ENCODE assay signal across 1 cellular context in genomic region chr17:48554412-48555090, GRCh38.
TF ChIP-seq lines count a peak whose summit lies in the region.

No MANE protein-coding gene starts in this region.

TF ChIP-seq in K562, 482 proteins besides CTCF, POLR2A, EP300 and RAD21:
- TF ChIP-seq ZBTB33 (CRISPR knock-in tag; IDR thresholded peaks at IDR 0.05) (peak; percentile 90), PURB (CRISPR knock-in tag; IDR thresholded peaks at IDR 0.05; ENCODE audit: low read depth) (no peak), POLR2G (IDR thresholded peaks at IDR 0.05; ENCODE audit: low read depth, low read length) (peak; percentile 62; the same call in 1 of the 2 replicates), AFF1 (IDR thresholded peaks at IDR 0.05; ENCODE audit: low read depth in 1 of 2, partially characterized antibody in 2 of 2) (no peak), HMGN3 (IDR thresholded peaks at IDR 0.05; ENCODE audit: borderline replicate concordance, extremely low read depth, insufficient read length, low read depth, low read length) (peak; percentile 45), RBFOX2 (IDR thresholded peaks at IDR 0.05; ENCODE audit: low read depth, low read length) (peak; percentile 54), CXXC5 (CRISPR knock-in tag; IDR thresholded peaks at IDR 0.05) (no peak), GTF2A2 (tag; IDR thresholded peaks at IDR 0.05) (0 out of 2 replicates have a peak, but pooled peaks have one; percentile 0), ZNF354B (CRISPR knock-in tag; IDR thresholded peaks at IDR 0.05) (no peak), KAT8 (IDR thresholded peaks at IDR 0.05; ENCODE audit: low read depth) (no peak), ETV6 (IDR thresholded peaks at IDR 0.05; ENCODE audit: borderline replicate concordance in 1 of 2, low read depth in 2 of 2, low read length in 1 of 2) (no peak), ETV6 (CRISPR knock-in tag; IDR thresholded peaks at IDR 0.05; ENCODE audit: borderline replicate concordance) (no peak)
